12 cellular contexts compared by ENCODE assay signal in the genomic region with DNA sequence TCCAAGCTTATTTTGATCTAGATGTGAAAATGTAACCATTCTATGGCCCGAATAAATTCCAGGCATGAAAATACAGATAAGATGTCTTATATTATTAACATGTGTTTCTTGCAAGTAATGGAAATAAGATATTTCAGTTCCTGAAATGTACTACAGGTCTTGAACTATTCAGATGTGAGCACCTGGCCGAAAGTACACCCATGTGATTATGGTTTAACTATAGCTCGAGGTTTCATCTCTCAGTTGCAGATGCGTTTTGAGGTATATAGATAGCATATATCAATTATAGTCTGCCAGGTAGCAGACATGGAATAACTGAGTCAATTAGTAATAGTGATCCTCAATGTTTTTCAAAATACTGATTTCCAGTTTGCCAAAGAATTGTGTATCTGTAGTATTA.
DNase-seq lines count a peak whose midpoint lies in the region; ATAC-seq and TF ChIP-seq lines count a peak whose summit lies in the region.
"Had no signal": no experiment of that assay in that cellular context is flagged by ENCODE, and none has a peak within 500 bp of the region (broad histone marks: within the 10 kb centered on the region; RNA-seq: fewer than 3 reads in every experiment).

No MANE protein-coding gene starts in this region.

- no peaks in the 10 kb centered on the region for H3K4me1 ChIP-seq in adrenal gland (replicated peaks in 1 of 2)

- no peaks in the 10 kb centered on the region for H3K27me3 ChIP-seq in adrenal gland

- DNase-seq in germinal center (ENCODE audit: low spot score) (peak; percentile 40), adrenal gland (no peak), kidney tubule cell (ENCODE audit: low spot score) (no peak), NCI-H187 (lab: John Stamatoyannopoulos, UW) (no peak), NOMO-1 treated with dmso at 0.1 percent for 144 hours (lab: John Stamatoyannopoulos, UW; ENCODE audit: unreplicated experiment) (no peak)
- DNase-seq: immature natural killer cell; NCI-H2227 treated with DMSO at 0.1 percent for 48 hours; stimulated activated CD8-positive, alpha-beta memory T cell treated with anti-CD3 and anti-CD28 coated beads, Interleukin-4, amount 100 ng/mL, for 48 hours; T1000 had no signal

- peak; percentile 96 for ATAC-seq in GM18858 (IDR thresholded peaks at IDR 0.05; ENCODE audit: unreplicated experiment)
- ATAC-seq in GM21423 (IDR thresholded peaks at IDR 0.05; ENCODE audit: unreplicated experiment) = peak; percentile 96
- peak; percentile 94 for ATAC-seq in HG03108 (IDR thresholded peaks at IDR 0.05; ENCODE audit: unreplicated experiment)

- 88 to 95% (median 91%) methylated on average over 4 of the region's 4 CpGs for whole genome bisulfite sequencing in adrenal gland, 4 donors

- intact Hi-C loops in adrenal gland (cut with DNase I) = no loop called here

- TF ChIP-seq CTCF in adrenal gland (IDR thresholded peaks at IDR 0.05) = no peak

- peaks cover 0 to 5% (median 0%) of the 10 kb centered on the region in 3 donors for H3K9me3 ChIP-seq in adrenal gland (replicated peaks in 1 of 3)

- H3K4me3 ChIP-seq in adrenal gland = no peak overlapping the region

- no peak overlapping the region for H3K27ac ChIP-seq in adrenal gland

- no peaks in the 10 kb centered on the region for H3K36me3 ChIP-seq in adrenal gland (replicated peaks in 1 of 2)

- no peak for TF ChIP-seq POLR2A in adrenal gland (IDR thresholded peaks at IDR 0.05)
